ENCODE assay signal across 8 cellular contexts in the genomic region with DNA sequence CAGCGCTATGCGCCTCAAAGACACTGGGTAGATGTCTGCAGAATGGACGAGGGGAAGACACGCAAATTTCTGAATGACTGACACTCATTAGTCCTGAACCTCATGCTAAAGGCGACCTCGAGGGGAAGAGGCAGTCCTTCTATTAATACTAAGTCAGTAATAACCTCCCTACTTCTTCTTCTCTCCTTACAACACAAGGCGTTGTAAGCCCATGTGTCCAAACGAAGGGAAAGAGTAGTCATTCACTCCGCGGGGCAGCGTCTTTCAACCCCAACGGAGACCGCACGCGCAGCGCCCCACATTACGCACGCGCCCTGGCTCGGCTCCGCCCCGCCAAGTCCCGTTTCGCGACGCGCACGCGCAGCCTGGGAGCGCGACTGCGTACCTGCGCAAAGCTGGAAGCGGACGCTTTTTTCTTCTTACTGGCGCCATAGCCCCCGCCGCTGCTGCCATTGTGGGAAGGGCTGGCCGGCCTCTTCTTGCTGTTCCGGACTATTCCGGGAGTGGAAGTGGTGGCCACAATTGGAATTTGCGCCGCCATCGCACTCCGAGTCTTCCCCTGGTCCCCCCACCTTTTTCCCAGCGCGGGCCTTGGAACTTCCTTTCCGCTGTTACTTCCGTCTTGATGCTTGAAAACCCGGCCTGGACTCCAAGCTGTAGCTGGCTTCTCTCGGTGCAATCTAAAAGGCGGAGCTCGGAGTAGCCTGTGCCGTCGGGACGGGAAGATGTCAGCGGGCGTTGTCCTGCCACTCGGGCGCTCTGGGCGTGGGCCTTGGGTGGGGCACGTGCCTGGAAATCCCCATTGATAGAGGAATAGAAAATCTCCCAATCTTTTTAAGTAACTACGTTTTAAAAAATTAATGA. TPM values are rescaled to one million over a fixed set of nuclear protein-coding genes. Genes with fewer than 3 reads are reported as not detected.
A peak's percentile ranks its signal among the peaks of the same experiment; 100 is the strongest.
DNase-seq lines count a peak whose midpoint lies in the region; ATAC-seq lines count a peak whose summit lies in the region.

INO80C (minus strand) TSS at position 627 of the 864 bp plus-strand sequence; CDS start at position 541, 86 bp downstream.

- ATAC-seq in GM21367 (IDR thresholded peaks at IDR 0.05; ENCODE audit: unreplicated experiment) = peak; percentile 90

- POLR2A ChIA-PET in activated CD8-positive, alpha-beta memory T cell treated with anti-CD3 and anti-CD28 coated beads for 36 hours (lab: Charles Lee) = interaction anchor here (0.5 to 2.4 kb wide), 7 partner anchors 9 to 85 kb away, joined by 3 to 16 read pairs (median 4); no protein-coding TSS in a partner anchor

- DNase-seq in COR-L47 (lab: John Stamatoyannopoulos, UW) (peak; percentile 97), HT1080 (ENCODE audit: low read depth) (peak; percentile 88), NOMO-1 (lab: John Stamatoyannopoulos, UW; ENCODE audit: unreplicated experiment in 2 of 2) (peak; percentile 93 to 94), medulla oblongata (ENCODE audit: extremely low spot score) (peak; percentile 92)
- DNase-seq in effector CD8-positive, alpha-beta T cell (lab: John Stamatoyannopoulos, UW) = peak; percentile 84
- peak; percentile 84 to 86 (median 84) for DNase-seq in stimulated activated CD4-positive, alpha-beta T cell treated with anti-CD3 and anti-CD28 coated beads, TNF-alpha, amount 100 ng/mL, for 48 hours (ENCODE audit: low read depth in 3 of 3)

- CTCF ChIA-PET in activated CD8-positive, alpha-beta memory T cell treated with anti-CD3 and anti-CD28 coated beads for 36 hours (lab: Charles Lee) = interaction anchor here (0.6 to 0.7 kb wide), 2 partner anchors 18 to 127 kb away, joined by 3 to 5 read pairs; no protein-coding TSS in a partner anchor

RNA-seq across cellular contexts. Expression of gene INO80C, which starts in this region (rescaled TPM):
- total RNA-seq in HT1080 (2014; rRNA removed; shearing (Covaris generic)) = 15.7 and 20.5 TPM in 2 replicates
- polyA plus RNA-seq in HT1080 (2015; cell fraction: cytosol; rRNA removed) = 19.9 and 25.9 TPM in 2 replicates
- 24.0 and 25.1 TPM in 2 replicates for polyA plus RNA-seq in HT1080 (2015; cell fraction: nucleus; rRNA removed)
- total RNA-seq in activated CD8-positive, alpha-beta memory T cell treated with anti-CD3 and anti-CD28 coated beads for 36 hours = 10 to 100 TPM; 29.3 to 32.7 TPM

Comparison
In these comparisons a context has a peak if more than half of its experiments do, and no peak if none do; other contexts are left out.
1. Peak in every context shown above with its lines: DNase-seq and ATAC-seq.